10 cellular contexts compared by ENCODE assay signal in genomic region chr15:74422723-74423442, GRCh38. TPM values are rescaled to one million over a fixed set of nuclear protein-coding genes. Genes with fewer than 3 reads are reported as not detected.
DNase-seq lines count a peak whose midpoint lies in the region; ATAC-seq, FAIRE-seq and TF ChIP-seq lines count a peak whose summit lies in the region.
"Had no signal": no experiment of that assay in that cellular context is flagged by ENCODE, and none has a peak within 500 bp of the region (broad histone marks: within the 10 kb centered on the region; RNA-seq: fewer than 3 reads in every experiment).

No MANE protein-coding gene starts in this region.

- no peaks in the 10 kb centered on the region for H3K27me3 Mint-ChIP-seq in activated B cell treated with CpG ODN at 0.5 μM for 24 hours

- TF ChIP-seq POLR2A in HepG2 (IDR thresholded peaks at IDR 0.05; ENCODE audit: insufficient read depth in 1 of 2, low read depth in 2 of 2, low read length in 2 of 2) (no peak), right lobe of liver (IDR thresholded peaks at IDR 0.05) (no peak), uterus (IDR thresholded peaks at IDR 0.05) (no peak), prostate gland (IDR thresholded peaks at IDR 0.05) (no peak)

- CTCF ChIA-PET in HepG2 (lab: Yijun Ruan, JAX; ENCODE audit: low intra/inter-chr PET ratio, low total read pairs) (no interaction called here), activated B cell treated with CpG ODN at 0.5 μM for 24 hours (lab: Charles Lee) (no interaction called here)

- peak overlapping the region; percentile 61 for H3K4me2 ChIP-seq in HepG2 (ENCODE audit: low read depth, low read length)

- peaks cover 0 to 5% of the 10 kb centered on the region in 2 experiments for H3K36me3 ChIP-seq in HepG2 (replicated peaks in 1 of 2; ENCODE audit: control insufficient read depth in 1 of 2, insufficient read depth in 2 of 2, low read length in 2 of 2)
- no peaks in the 10 kb centered on the region for H3K36me3 ChIP-seq in right lobe of liver
- no peaks in the 10 kb centered on the region for H3K36me3 ChIP-seq in uterus
- no peaks in the 10 kb centered on the region for H3K36me3 ChIP-seq in prostate gland

- H3K4me3 Mint-ChIP-seq in activated B cell treated with CpG ODN at 0.5 μM for 24 hours: peak overlapping the region; percentile 59

- peaks cover 56% of the 10 kb centered on the region for H3K79me2 ChIP-seq in HepG2 (ENCODE audit: insufficient read depth, low read length)

- H3K27ac ChIP-seq in HepG2 (ENCODE audit: extremely low read length, insufficient read depth, low read length) (peak overlapping the region; percentile 74), right lobe of liver (no peak overlapping the region), uterus (peak overlapping the region; percentile 4 to 45), prostate gland (no peak overlapping the region)

- no peaks in the 10 kb centered on the region for H3K9me3 Mint-ChIP-seq in activated B cell treated with CpG ODN at 0.5 μM for 24 hours

- peak; percentile 82 for DNase-seq in HepG2 (ENCODE audit: low spot score)
- no peak for DNase-seq in right lobe of liver
- no peak for DNase-seq in activated B cell treated with CpG ODN at 0.5 μM for 24 hours
- peak; percentile 47 for DNase-seq in iPS-NIHi7 (ENCODE audit: extremely low spot score)
- DNase-seq in uterus: no peak
- no peak for DNase-seq in prostate gland (ENCODE audit: low spot score)
- DNase-seq in cerebellum (ENCODE audit: low spot score): no peak
- DNase-seq: DND-41, NCI-H146 had no signal

- in situ Hi-C loops in HepG2 (cut with HindIII; ENCODE audit: extremely low pct_ligation_motif_present, low pct_unique_long_range_greater_than_20kb): no loop called here

- peak overlapping the region in 1 of 3 experiments; percentile 30; a peak in 2 of 6 replicates for H3K4me3 ChIP-seq in HepG2 (replicated peaks in 1 of 3; ENCODE audit: insufficient read depth in 1 of 3, low read depth in 2 of 3, low read length in 3 of 3)
- no peak overlapping the region for H3K4me3 ChIP-seq in right lobe of liver
- no peak overlapping the region for H3K4me3 ChIP-seq in uterus
- H3K4me3 ChIP-seq in prostate gland: no peak overlapping the region

- TF ChIP-seq EP300 in HepG2 (IDR thresholded peaks at IDR 0.05; ENCODE audit: low read depth in 2 of 2, low read length in 2 of 2) (peak in 1 of 2 experiments; percentile 23; a peak in 1 of 4 replicates), HepG2 (CRISPR knock-in tag; IDR thresholded peaks at IDR 0.05; ENCODE audit: borderline replicate concordance) (peak; percentile 22; the same call in 1 of the 2 replicates)

- H3K4me1 ChIP-seq in HepG2 (ENCODE audit: insufficient read depth, low read length) (peaks cover 98% of the 10 kb centered on the region), right lobe of liver (no peaks in the 10 kb centered on the region), uterus (peaks cover 10 to 18% of the 10 kb centered on the region in 2 donors), prostate gland (replicated peaks) (no peaks in the 10 kb centered on the region)

- TF ChIP-seq CTCF in HepG2 (CRISPR knock-in tag; IDR thresholded peaks at IDR 0.05): 0 out of 2 replicates have a peak, but pooled peaks have one; percentile 9
- no peak for TF ChIP-seq CTCF in right lobe of liver (IDR thresholded peaks at IDR 0.05)
- no peak for TF ChIP-seq CTCF in activated B cell treated with CpG ODN at 0.5 μM for 24 hours (IDR thresholded peaks at IDR 0.05)
- TF ChIP-seq CTCF in uterus (IDR thresholded peaks at IDR 0.05): no peak
- TF ChIP-seq CTCF in prostate gland (IDR thresholded peaks at IDR 0.05): no peak

- POLR2A ChIA-PET in HepG2 (lab: Yijun Ruan, JAX) (interaction anchor here (0.6 to 8.1 kb wide), 10 partner anchors 8 to 41 kb away, joined by 3 to 107 read pairs (median 7); partner anchors contain the start of genes SEMA7A and UBL7), activated B cell treated with CpG ODN at 0.5 μM for 24 hours (lab: Charles Lee) (interaction anchor here (1.2 to 2.9 kb wide), 4 partner anchors 10 to 38 kb away, joined by 3 to 11 read pairs (median 5); no protein-coding TSS in a partner anchor)

- 21% methylated on average over 10 of the region's 13 CpGs for WGBS in HepG2 (ENCODE audit: low lambda C conversion rate)
- 37% methylated on average over 2 of the region's 13 CpGs for WGBS in right lobe of liver (ENCODE audit: insufficient coverage, low coverage, low lambda C conversion rate, missing lambda C conversion rate)
- 86% methylated on average over 12 of the region's 13 CpGs for WGBS in prostate gland

- no peak; the same call in 1 of the 2 replicates for TF ChIP-seq RAD21 in HepG2 (CRISPR knock-in tag; IDR thresholded peaks at IDR 0.05)

- H3K27me3 ChIP-seq in HepG2 (ENCODE audit: control insufficient read depth in 1 of 2, insufficient read depth in 2 of 2, low read length in 2 of 2) (no peaks in the 10 kb centered on the region), right lobe of liver (no peaks in the 10 kb centered on the region), uterus (no peaks in the 10 kb centered on the region), prostate gland (replicated peaks; ENCODE audit: insufficient read depth) (no peaks in the 10 kb centered on the region)

- intact Hi-C loops in HepG2 (cut with micrococcal nuclease; ENCODE audit: unreplicated experiment): no loop called here
- intact Hi-C loops in right lobe of liver (cut with DNase I): no loop called here
- intact Hi-C loops in activated B cell treated with CpG ODN at 0.5 μM for 24 hours (cut with micrococcal nuclease): loop anchor here (1.0 kb wide), 1 partner anchor 8 kb away; no protein-coding TSS in a partner anchor
- intact Hi-C loops in uterus (cut with DNase I; ENCODE audit: low total_unique reads): no loop called here
- intact Hi-C loops in prostate gland (cut with DNase I): no loop called here

- peak overlapping the region; percentile 67 for H3K9ac ChIP-seq in HepG2 (ENCODE audit: insufficient read depth, low read depth, low read length)

- H3K9me3 ChIP-seq in HepG2 (ENCODE audit: low read length): no peaks in the 10 kb centered on the region
- H3K9me3 ChIP-seq in right lobe of liver: no peaks in the 10 kb centered on the region
- H3K9me3 ChIP-seq in uterus: no peaks in the 10 kb centered on the region
- no peaks in the 10 kb centered on the region for H3K9me3 ChIP-seq in prostate gland

- peaks cover 95% of the 10 kb centered on the region for H3K4me1 Mint-ChIP-seq in activated B cell treated with CpG ODN at 0.5 μM for 24 hours

- H4K20me1 ChIP-seq in HepG2 (ENCODE audit: insufficient read depth, low read length): no peaks in the 10 kb centered on the region

- peaks cover 80% of the 10 kb centered on the region for H3K36me3 Mint-ChIP-seq in activated B cell treated with CpG ODN at 0.5 μM for 24 hours (ENCODE audit: low read depth)

- H3K27ac Mint-ChIP-seq in activated B cell treated with CpG ODN at 0.5 μM for 24 hours: peak overlapping the region; percentile 64

- no TSS peak for BruUV-seq in HepG2 (replicated peaks; lab: Mats Ljungman, UMichigan)

- FAIRE-seq in HepG2 (lab: Jason Lieb, UNC): peak; percentile 76

- peak; percentile 68 for ATAC-seq in HepG2
- ATAC-seq in right lobe of liver: no peak
- ATAC-seq in activated B cell treated with CpG ODN at 0.5 μM for 24 hours (ENCODE audit: low read depth): peak; percentile 32
- no peak for ATAC-seq in HG02938 (IDR thresholded peaks at IDR 0.05; ENCODE audit: unreplicated experiment)

- no peak overlapping the region for H2AFZ ChIP-seq in HepG2 (ENCODE audit: low read length)

RNA-seq across cellular contexts. Expression of gene SEMA7A, which starts 10.9 kb away (rescaled TPM):
- total RNA-seq in HepG2 (2016; rRNA removed; fragmentation: Illumina TruSeq; extraction: Trizol) (7.1 and 15.8 TPM in 2 replicates), right lobe of liver (1 to 10 TPM in 3 of 6 experiments, under 1 TPM in 3; 0.42 to 2.4 (median 1.1) TPM), activated B cell treated with CpG ODN at 0.5 μM for 24 hours (159 and 178 TPM in 2 replicates), uterus (10 to 100 TPM in 1 of 4 donors, 1 to 10 TPM in 1, under 1 TPM in 1, not detected in 1; 0.29 to 16.9 (median 4.5) TPM), prostate gland (100 to 1,000 TPM in 1 of 2 donors, 1 to 10 TPM in 1; 1.3 to 171 TPM), cerebellum (18.1 TPM)
- 6.7 and 6.9 TPM in 2 replicates for total RNA-seq in HepG2 (2016; cell fraction: cytosol; rRNA removed; fragmentation: Illumina TruSeq; extraction: Trizol; ENCODE audit: low read depth)
- 5.8 and 16.8 TPM in 2 replicates for total RNA-seq in HepG2 (2016; cell fraction: insoluble cytoplasmic fraction; rRNA removed; fragmentation: Illumina TruSeq; extraction: Trizol)
- total RNA-seq in HepG2 (2016; cell fraction: membrane; rRNA removed; fragmentation: Illumina TruSeq; extraction: Trizol): 6.1 and 7.5 TPM in 2 replicates
- 18.1 and 21.2 TPM in 2 replicates for total RNA-seq in HepG2 (2016; cell fraction: nucleus; rRNA removed; fragmentation: Illumina TruSeq; extraction: Trizol)
- 9.0 and 11.3 TPM in 2 replicates for polyA plus RNA-seq in HepG2 (2011; rRNA removed)
- polyA plus RNA-seq in HepG2 (2011; cell fraction: cytosol; rRNA removed): 9.5 and 11.5 TPM in 2 replicates
- polyA plus RNA-seq in HepG2 (2011; cell fraction: nucleus; rRNA removed): 27.8 and 40.2 TPM in 2 replicates
- polyA plus RNA-seq in HepG2 (2012): 6.1 and 9.1 TPM in 2 replicates
- polyA plus RNA-seq in HepG2 (2016; cell fraction: cytosol; fragmentation: Illumina TruSeq; extraction: Trizol; ENCODE audit: low read depth): 0.77 and 0.90 TPM in 2 replicates
- polyA plus RNA-seq in HepG2 (2016; cell fraction: insoluble cytoplasmic fraction; fragmentation: Illumina TruSeq; extraction: Trizol; ENCODE audit: low read depth): 3.7 and 5.2 TPM in 2 replicates
- polyA plus RNA-seq in HepG2 (2016; cell fraction: membrane; fragmentation: Illumina TruSeq; extraction: Trizol; ENCODE audit: low read depth): 2.0 and 2.2 TPM in 2 replicates
- 40.2 and 42.1 TPM in 2 replicates for polyA plus RNA-seq in HepG2 (2016; cell fraction: nucleus; fragmentation: Illumina TruSeq; extraction: Trizol; ENCODE audit: insufficient read depth, low read depth)
- 1.2 and 27.6 TPM in 2 replicates for polyA minus RNA-seq in HepG2 (2011; rRNA and poly(A)+ RNA removed; ENCODE audit: low replicate concordance)
- polyA minus RNA-seq in HepG2 (2011; cell fraction: cytosol; rRNA and poly(A)+ RNA removed): 8.8 and 9.2 TPM in 2 replicates
- polyA minus RNA-seq in HepG2 (2011; cell fraction: nucleus; rRNA and poly(A)+ RNA removed): 13.6 and 14.7 TPM in 2 replicates

RNA-seq across cellular contexts. Expression of gene UBL7, which starts 38.1 kb away (rescaled TPM):
- total RNA-seq in HepG2 (2016; rRNA removed; fragmentation: Illumina TruSeq; extraction: Trizol) (55.0 and 63.2 TPM in 2 replicates), right lobe of liver (10 to 100 TPM; 14.8 to 38.0 (median 17.3) TPM), activated B cell treated with CpG ODN at 0.5 μM for 24 hours (40.6 and 48.8 TPM in 2 replicates), uterus (10 to 100 TPM; 15.4 to 60.6 (median 35.7) TPM), prostate gland (10 to 100 TPM; 83.1 to 85.2 TPM), cerebellum (18.8 TPM)
- 40.0 and 66.0 TPM in 2 replicates for total RNA-seq in HepG2 (2016; cell fraction: cytosol; rRNA removed; fragmentation: Illumina TruSeq; extraction: Trizol; ENCODE audit: low read depth)
- total RNA-seq in HepG2 (2016; cell fraction: insoluble cytoplasmic fraction; rRNA removed; fragmentation: Illumina TruSeq; extraction: Trizol): 52.3 and 63.7 TPM in 2 replicates
- total RNA-seq in HepG2 (2016; cell fraction: membrane; rRNA removed; fragmentation: Illumina TruSeq; extraction: Trizol): 56.6 and 72.2 TPM in 2 replicates
- total RNA-seq in HepG2 (2016; cell fraction: nucleus; rRNA removed; fragmentation: Illumina TruSeq; extraction: Trizol): 14.7 and 21.3 TPM in 2 replicates
- polyA plus RNA-seq in HepG2 (2011; rRNA removed): 63.5 and 65.3 TPM in 2 replicates
- polyA plus RNA-seq in HepG2 (2011; cell fraction: cytosol; rRNA removed): 57.8 and 86.0 TPM in 2 replicates
- polyA plus RNA-seq in HepG2 (2011; cell fraction: nucleus; rRNA removed): 25.5 and 27.0 TPM in 2 replicates
- polyA plus RNA-seq in HepG2 (2012): 38.1 and 49.1 TPM in 2 replicates
- 60.3 and 88.5 TPM in 2 replicates for polyA plus RNA-seq in HepG2 (2016; cell fraction: cytosol; fragmentation: Illumina TruSeq; extraction: Trizol; ENCODE audit: low read depth)
- 70.2 and 77.9 TPM in 2 replicates for polyA plus RNA-seq in HepG2 (2016; cell fraction: insoluble cytoplasmic fraction; fragmentation: Illumina TruSeq; extraction: Trizol; ENCODE audit: low read depth)
- 79.8 and 95.5 TPM in 2 replicates for polyA plus RNA-seq in HepG2 (2016; cell fraction: membrane; fragmentation: Illumina TruSeq; extraction: Trizol; ENCODE audit: low read depth)
- 32.2 and 35.3 TPM in 2 replicates for polyA plus RNA-seq in HepG2 (2016; cell fraction: nucleus; fragmentation: Illumina TruSeq; extraction: Trizol; ENCODE audit: insufficient read depth, low read depth)
- 109 and 162 TPM in 2 replicates for polyA minus RNA-seq in HepG2 (2011; rRNA and poly(A)+ RNA removed; ENCODE audit: low replicate concordance)
- 22.8 and 25.9 TPM in 2 replicates for polyA minus RNA-seq in HepG2 (2011; cell fraction: cytosol; rRNA and poly(A)+ RNA removed)
- 11.3 and 16.4 TPM in 2 replicates for polyA minus RNA-seq in HepG2 (2011; cell fraction: nucleus; rRNA and poly(A)+ RNA removed)

RNA-seq across cellular contexts. Expression of gene CYP11A1, which starts 55.4 kb away (rescaled TPM):
- 0.66 and 0.86 TPM in 2 replicates for total RNA-seq in HepG2 (2016; rRNA removed; fragmentation: Illumina TruSeq; extraction: Trizol)
- 0.30 and 0.62 TPM in 2 replicates for total RNA-seq in HepG2 (2016; cell fraction: cytosol; rRNA removed; fragmentation: Illumina TruSeq; extraction: Trizol; ENCODE audit: low read depth)
- total RNA-seq in HepG2 (2016; cell fraction: insoluble cytoplasmic fraction; rRNA removed; fragmentation: Illumina TruSeq; extraction: Trizol): 0.43 and 0.71 TPM in 2 replicates
- total RNA-seq in HepG2 (2016; cell fraction: membrane; rRNA removed; fragmentation: Illumina TruSeq; extraction: Trizol): 0.65 and 0.74 TPM in 2 replicates
- 0.40 and 0.66 TPM in 2 replicates for total RNA-seq in HepG2 (2016; cell fraction: nucleus; rRNA removed; fragmentation: Illumina TruSeq; extraction: Trizol)
- 0.92 and 1.4 TPM in 2 replicates for polyA plus RNA-seq in HepG2 (2011; rRNA removed)
- polyA plus RNA-seq in HepG2 (2011; cell fraction: cytosol; rRNA removed): 0.98 and 1.0 TPM in 2 replicates
- 1.5 and 1.8 TPM in 2 replicates for polyA plus RNA-seq in HepG2 (2011; cell fraction: nucleus; rRNA removed)
- 0.54 and 0.73 TPM in 2 replicates for polyA plus RNA-seq in HepG2 (2012)
- polyA plus RNA-seq in HepG2 (2016; cell fraction: cytosol; fragmentation: Illumina TruSeq; extraction: Trizol; ENCODE audit: low read depth): 0.26 and 0.61 TPM in 2 replicates
- polyA plus RNA-seq in HepG2 (2016; cell fraction: insoluble cytoplasmic fraction; fragmentation: Illumina TruSeq; extraction: Trizol; ENCODE audit: low read depth): 0.66 and 0.83 TPM in 2 replicates
- polyA plus RNA-seq in HepG2 (2016; cell fraction: membrane; fragmentation: Illumina TruSeq; extraction: Trizol; ENCODE audit: low read depth): 0.36 and 0.45 TPM in 2 replicates
- polyA plus RNA-seq in HepG2 (2016; cell fraction: nucleus; fragmentation: Illumina TruSeq; extraction: Trizol; ENCODE audit: insufficient read depth, low read depth): 0.64 and 0.93 TPM in 2 replicates
- polyA minus RNA-seq in HepG2 (2011; rRNA and poly(A)+ RNA removed; ENCODE audit: low replicate concordance): 1.6 and 8.2 TPM in 2 replicates
- polyA minus RNA-seq in HepG2 (2011; cell fraction: cytosol; rRNA and poly(A)+ RNA removed): 0.99 TPM in 1 of 2 replicates, not detected in the other
- polyA minus RNA-seq in HepG2 (2011; cell fraction: nucleus; rRNA and poly(A)+ RNA removed): 0.39 and 0.87 TPM in 2 replicates
- total RNA-seq in right lobe of liver: 1 to 10 TPM; 2.5 to 6.4 (median 2.8) TPM
- not detected in 2 replicates for total RNA-seq in activated B cell treated with CpG ODN at 0.5 μM for 24 hours
- total RNA-seq in uterus: 1 to 10 TPM in 2 of 4 donors, not detected in 2; 1.1 to 2.3 TPM
- 10 to 100 TPM in 1 of 2 donors, under 1 TPM in 1; 0.87 to 45.9 TPM for total RNA-seq in prostate gland
- 0.54 TPM for total RNA-seq in cerebellum

Comparison
In these comparisons a context has a peak if more than half of its experiments do, and no peak if none do; other contexts are left out.
1. ATAC-seq: peak in HepG2 (single experiment) and activated B cell treated with CpG ODN at 0.5 μM for 24 hours (single experiment); none in right lobe of liver (0 of 4) and HG02938 (single experiment).
2. DNase-seq: peak in HepG2 (single experiment) and iPS-NIHi7 (single experiment); none in right lobe of liver (0 of 3), activated B cell treated with CpG ODN at 0.5 μM for 24 hours (single experiment), uterus (0 of 2), prostate gland (single experiment) and cerebellum (single experiment).
3. H3K27ac ChIP-seq: peak in HepG2 (single experiment) and uterus (2 of 2); none in right lobe of liver (0 of 3) and prostate gland (0 of 2).